Comparison of ENCODE assay signal across 14 cellular contexts in the genomic region with DNA sequence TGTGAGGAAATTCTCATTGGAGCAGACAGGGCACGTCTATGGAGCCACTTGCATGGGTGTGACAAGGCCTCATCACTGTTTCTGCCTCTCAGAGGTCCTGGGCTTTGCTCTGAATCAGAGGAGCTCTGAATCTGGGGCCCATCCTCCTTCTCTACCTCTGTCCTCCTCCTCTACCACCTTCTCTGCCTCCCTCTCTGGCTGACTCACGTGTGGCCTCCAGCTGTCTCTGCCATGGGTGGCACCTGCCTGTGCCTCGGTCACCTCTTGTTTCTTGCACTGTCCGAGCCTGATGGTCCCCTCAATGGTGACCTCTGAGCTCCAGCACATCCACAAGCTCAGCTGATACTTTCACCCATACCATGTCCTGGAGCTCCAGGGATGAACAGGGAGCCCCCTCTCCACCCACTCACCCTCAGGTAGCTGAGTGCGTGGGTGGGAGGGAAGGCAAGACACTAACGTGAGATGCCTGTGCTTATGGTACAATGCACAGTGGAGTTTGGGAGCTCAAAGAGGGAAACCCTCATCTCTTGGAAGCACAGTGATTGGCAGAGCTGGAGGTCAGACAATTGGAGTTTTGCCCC.
"Had no signal": no experiment of that assay in that cellular context is flagged by ENCODE, and none has a peak within 500 bp of the region (broad histone marks: within the 10 kb centered on the region; RNA-seq: fewer than 3 reads in every experiment).

No MANE protein-coding gene starts in this region.

- DNase-seq: colonic mucosa; effector CD4-positive, alpha-beta T cell; endodermal cell; erythroblast; immature natural killer cell; left lung; mesenchymal stem cell; naive B cell; right cardiac atrium; small intestine; stimulated activated CD4-positive, alpha-beta T cell treated with anti-CD3 and anti-CD28 coated beads, Interleukin-12 subunit alpha, Interleukin-12 subunit beta, amount 100 ng/mL, for 4 hours; stimulated activated naive CD4-positive, alpha-beta T cell treated with Interleukin-2 at 50 U/mL for 16 hours; thyroid gland had no signal

- H3K27ac ChIP-seq: colonic mucosa, foreskin keratinocyte, left lung, thyroid gland had no signal

- ATAC-seq: foreskin keratinocyte, left lung, right cardiac atrium had no signal
